In the genomic region with DNA sequence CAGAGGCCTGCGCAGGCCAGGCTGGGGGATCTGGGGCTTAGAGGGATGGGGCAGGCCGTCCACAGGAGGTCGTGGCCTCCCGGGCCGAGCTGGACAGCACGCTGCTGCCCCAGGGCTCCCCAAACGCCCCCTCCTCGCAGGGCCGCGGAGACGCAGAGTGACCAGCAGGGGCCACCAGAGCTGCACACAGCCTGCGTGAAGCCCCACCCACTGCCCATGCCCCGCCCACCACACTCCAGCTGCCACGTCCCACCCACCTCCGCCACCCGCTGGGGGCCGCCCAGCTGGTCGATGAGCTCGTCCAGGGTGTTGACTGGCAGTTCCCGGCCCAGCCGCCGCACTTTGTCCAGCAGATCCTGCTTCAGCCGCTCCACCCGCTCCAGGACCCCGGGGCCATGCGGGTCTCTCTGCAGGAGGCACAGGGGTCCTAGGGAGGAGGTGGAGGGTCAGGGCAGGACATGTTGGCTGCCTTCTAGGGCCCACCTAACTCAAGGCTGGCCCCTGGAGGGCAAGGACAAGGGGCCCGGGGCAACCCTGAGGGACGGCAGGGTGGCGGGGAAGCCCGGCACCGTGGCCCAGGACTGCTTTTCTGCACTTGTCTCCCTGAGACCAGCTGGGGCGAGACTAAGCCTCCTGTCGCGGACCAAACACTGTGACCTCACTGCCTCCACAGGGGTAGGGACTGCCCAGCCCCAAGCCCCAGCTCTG, we compare ENCODE assay signal across 1 cellular context.
TF ChIP-seq lines count a peak whose summit lies in the region.

No MANE protein-coding gene starts in this region.

TF ChIP-seq in HepG2, 621 proteins besides CTCF, POLR2A, EP300 and RAD21 (continued from another document and continues in another):
- TF ChIP-seq, protein P1, sequence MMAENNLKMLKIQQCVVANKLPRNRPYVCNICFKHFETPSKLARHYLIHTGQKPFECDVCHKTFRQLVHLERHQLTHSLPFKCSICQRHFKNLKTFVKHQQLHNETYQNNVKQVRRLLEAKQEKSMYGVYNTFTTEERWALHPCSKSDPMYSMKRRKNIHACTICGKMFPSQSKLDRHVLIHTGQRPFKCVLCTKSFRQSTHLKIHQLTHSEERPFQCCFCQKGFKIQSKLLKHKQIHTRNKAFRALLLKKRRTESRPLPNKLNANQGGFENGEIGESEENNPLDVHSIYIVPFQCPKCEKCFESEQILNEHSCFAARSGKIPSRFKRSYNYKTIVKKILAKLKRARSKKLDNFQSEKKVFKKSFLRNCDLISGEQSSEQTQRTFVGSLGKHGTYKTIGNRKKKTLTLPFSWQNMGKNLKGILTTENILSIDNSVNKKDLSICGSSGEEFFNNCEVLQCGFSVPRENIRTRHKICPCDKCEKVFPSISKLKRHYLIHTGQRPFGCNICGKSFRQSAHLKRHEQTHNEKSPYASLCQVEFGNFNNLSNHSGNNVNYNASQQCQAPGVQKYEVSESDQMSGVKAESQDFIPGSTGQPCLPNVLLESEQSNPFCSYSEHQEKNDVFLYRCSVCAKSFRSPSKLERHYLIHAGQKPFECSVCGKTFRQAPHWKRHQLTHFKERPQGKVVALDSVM (CRISPR knock-in tag; IDR thresholded peaks at IDR 0.05) = peak; percentile 61; the same call in 1 of the 2 replicates
- no peak for TF ChIP-seq PAF1 (CRISPR knock-in tag; IDR thresholded peaks at IDR 0.05)
- peak; percentile 69; the same call in 1 of the 2 replicates for TF ChIP-seq FOXK1 (CRISPR knock-in tag; IDR thresholded peaks at IDR 0.05; ENCODE audit: borderline replicate concordance, low read depth)
- TF ChIP-seq, protein P2, sequence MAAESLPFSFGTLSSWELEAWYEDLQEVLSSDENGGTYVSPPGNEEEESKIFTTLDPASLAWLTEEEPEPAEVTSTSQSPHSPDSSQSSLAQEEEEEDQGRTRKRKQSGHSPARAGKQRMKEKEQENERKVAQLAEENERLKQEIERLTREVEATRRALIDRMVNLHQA (CRISPR knock-in tag; IDR thresholded peaks at IDR 0.05) = no peak
- TF ChIP-seq, protein P3, sequence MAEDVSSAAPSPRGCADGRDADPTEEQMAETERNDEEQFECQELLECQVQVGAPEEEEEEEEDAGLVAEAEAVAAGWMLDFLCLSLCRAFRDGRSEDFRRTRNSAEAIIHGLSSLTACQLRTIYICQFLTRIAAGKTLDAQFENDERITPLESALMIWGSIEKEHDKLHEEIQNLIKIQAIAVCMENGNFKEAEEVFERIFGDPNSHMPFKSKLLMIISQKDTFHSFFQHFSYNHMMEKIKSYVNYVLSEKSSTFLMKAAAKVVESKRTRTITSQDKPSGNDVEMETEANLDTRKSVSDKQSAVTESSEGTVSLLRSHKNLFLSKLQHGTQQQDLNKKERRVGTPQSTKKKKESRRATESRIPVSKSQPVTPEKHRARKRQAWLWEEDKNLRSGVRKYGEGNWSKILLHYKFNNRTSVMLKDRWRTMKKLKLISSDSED (CRISPR knock-in tag; IDR thresholded peaks at IDR 0.05) = no peak; the same call in 1 of the 2 replicates
- TF ChIP-seq, protein P4, sequence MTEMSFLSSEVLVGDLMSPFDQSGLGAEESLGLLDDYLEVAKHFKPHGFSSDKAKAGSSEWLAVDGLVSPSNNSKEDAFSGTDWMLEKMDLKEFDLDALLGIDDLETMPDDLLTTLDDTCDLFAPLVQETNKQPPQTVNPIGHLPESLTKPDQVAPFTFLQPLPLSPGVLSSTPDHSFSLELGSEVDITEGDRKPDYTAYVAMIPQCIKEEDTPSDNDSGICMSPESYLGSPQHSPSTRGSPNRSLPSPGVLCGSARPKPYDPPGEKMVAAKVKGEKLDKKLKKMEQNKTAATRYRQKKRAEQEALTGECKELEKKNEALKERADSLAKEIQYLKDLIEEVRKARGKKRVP (CRISPR knock-in tag; IDR thresholded peaks at IDR 0.05) = no peak
- TF ChIP-seq GATAD1 (CRISPR knock-in tag; IDR thresholded peaks at IDR 0.05) = peak; percentile 62; the same call in 1 of the 2 replicates
- TF ChIP-seq, protein P5, sequence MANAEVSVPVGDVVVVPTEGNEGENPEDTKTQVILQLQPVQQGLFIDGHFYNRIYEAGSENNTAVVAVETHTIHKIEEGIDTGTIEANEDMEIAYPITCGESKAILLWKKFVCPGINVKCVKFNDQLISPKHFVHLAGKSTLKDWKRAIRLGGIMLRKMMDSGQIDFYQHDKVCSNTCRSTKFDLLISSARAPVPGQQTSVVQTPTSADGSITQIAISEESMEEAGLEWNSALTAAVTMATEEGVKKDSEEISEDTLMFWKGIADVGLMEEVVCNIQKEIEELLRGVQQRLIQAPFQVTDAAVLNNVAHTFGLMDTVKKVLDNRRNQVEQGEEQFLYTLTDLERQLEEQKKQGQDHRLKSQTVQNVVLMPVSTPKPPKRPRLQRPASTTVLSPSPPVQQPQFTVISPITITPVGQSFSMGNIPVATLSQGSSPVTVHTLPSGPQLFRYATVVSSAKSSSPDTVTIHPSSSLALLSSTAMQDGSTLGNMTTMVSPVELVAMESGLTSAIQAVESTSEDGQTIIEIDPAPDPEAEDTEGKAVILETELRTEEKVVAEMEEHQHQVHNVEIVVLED (CRISPR knock-in tag; IDR thresholded peaks at IDR 0.05; ENCODE audit: borderline replicate concordance) = peak; percentile 68
- TF ChIP-seq, protein P6, sequence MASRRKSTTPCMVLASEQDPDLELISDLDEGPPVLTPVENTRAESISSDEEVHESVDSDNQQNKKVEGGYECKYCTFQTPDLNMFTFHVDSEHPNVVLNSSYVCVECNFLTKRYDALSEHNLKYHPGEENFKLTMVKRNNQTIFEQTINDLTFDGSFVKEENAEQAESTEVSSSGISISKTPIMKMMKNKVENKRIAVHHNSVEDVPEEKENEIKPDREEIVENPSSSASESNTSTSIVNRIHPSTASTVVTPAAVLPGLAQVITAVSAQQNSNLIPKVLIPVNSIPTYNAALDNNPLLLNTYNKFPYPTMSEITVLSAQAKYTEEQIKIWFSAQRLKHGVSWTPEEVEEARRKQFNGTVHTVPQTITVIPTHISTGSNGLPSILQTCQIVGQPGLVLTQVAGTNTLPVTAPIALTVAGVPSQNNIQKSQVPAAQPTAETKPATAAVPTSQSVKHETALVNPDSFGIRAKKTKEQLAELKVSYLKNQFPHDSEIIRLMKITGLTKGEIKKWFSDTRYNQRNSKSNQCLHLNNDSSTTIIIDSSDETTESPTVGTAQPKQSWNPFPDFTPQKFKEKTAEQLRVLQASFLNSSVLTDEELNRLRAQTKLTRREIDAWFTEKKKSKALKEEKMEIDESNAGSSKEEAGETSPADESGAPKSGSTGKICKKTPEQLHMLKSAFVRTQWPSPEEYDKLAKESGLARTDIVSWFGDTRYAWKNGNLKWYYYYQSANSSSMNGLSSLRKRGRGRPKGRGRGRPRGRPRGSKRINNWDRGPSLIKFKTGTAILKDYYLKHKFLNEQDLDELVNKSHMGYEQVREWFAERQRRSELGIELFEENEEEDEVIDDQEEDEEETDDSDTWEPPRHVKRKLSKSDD (CRISPR knock-in tag; IDR thresholded peaks at IDR 0.05; ENCODE audit: low read depth) = peak; percentile 52; the same call in 1 of the 2 replicates
- TF ChIP-seq ZNF33B (CRISPR knock-in tag; IDR thresholded peaks at IDR 0.05) = no peak
- TF ChIP-seq ZFX (CRISPR knock-in tag; IDR thresholded peaks at IDR 0.05; ENCODE audit: low read depth) = peak; percentile 77
- TF ChIP-seq SP1 (IDR thresholded peaks at IDR 0.05) = no peak
- peak; percentile 97 for TF ChIP-seq SP1 (CRISPR knock-in tag; IDR thresholded peaks at IDR 0.05)
- TF ChIP-seq ZFP1 (CRISPR knock-in tag; IDR thresholded peaks at IDR 0.05) = no peak
- TF ChIP-seq, protein P7, sequence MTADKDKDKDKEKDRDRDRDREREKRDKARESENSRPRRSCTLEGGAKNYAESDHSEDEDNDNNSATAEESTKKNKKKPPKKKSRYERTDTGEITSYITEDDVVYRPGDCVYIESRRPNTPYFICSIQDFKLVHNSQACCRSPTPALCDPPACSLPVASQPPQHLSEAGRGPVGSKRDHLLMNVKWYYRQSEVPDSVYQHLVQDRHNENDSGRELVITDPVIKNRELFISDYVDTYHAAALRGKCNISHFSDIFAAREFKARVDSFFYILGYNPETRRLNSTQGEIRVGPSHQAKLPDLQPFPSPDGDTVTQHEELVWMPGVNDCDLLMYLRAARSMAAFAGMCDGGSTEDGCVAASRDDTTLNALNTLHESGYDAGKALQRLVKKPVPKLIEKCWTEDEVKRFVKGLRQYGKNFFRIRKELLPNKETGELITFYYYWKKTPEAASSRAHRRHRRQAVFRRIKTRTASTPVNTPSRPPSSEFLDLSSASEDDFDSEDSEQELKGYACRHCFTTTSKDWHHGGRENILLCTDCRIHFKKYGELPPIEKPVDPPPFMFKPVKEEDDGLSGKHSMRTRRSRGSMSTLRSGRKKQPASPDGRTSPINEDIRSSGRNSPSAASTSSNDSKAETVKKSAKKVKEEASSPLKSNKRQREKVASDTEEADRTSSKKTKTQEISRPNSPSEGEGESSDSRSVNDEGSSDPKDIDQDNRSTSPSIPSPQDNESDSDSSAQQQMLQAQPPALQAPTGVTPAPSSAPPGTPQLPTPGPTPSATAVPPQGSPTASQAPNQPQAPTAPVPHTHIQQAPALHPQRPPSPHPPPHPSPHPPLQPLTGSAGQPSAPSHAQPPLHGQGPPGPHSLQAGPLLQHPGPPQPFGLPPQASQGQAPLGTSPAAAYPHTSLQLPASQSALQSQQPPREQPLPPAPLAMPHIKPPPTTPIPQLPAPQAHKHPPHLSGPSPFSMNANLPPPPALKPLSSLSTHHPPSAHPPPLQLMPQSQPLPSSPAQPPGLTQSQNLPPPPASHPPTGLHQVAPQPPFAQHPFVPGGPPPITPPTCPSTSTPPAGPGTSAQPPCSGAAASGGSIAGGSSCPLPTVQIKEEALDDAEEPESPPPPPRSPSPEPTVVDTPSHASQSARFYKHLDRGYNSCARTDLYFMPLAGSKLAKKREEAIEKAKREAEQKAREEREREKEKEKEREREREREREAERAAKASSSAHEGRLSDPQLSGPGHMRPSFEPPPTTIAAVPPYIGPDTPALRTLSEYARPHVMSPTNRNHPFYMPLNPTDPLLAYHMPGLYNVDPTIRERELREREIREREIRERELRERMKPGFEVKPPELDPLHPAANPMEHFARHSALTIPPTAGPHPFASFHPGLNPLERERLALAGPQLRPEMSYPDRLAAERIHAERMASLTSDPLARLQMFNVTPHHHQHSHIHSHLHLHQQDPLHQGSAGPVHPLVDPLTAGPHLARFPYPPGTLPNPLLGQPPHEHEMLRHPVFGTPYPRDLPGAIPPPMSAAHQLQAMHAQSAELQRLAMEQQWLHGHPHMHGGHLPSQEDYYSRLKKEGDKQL (CRISPR knock-in tag; IDR thresholded peaks at IDR 0.05; ENCODE audit: low read depth) = 0 out of 2 replicates have a peak, but pooled peaks have one; percentile 31
- TF ChIP-seq ARNT (IDR thresholded peaks at IDR 0.05) = no peak
- no peak for TF ChIP-seq NCOA5 (CRISPR knock-in tag; IDR thresholded peaks at IDR 0.05)
- TF ChIP-seq MAZ (IDR thresholded peaks at IDR 0.05; ENCODE audit: borderline replicate concordance, low read depth, low read length) = peak; percentile 92
- peak; percentile 98 for TF ChIP-seq MAZ (CRISPR knock-in tag; IDR thresholded peaks at IDR 0.05; ENCODE audit: low read depth)
- TF ChIP-seq ZNF329 (CRISPR knock-in tag; IDR thresholded peaks at IDR 0.05; ENCODE audit: low read depth) = no peak
- TF ChIP-seq, protein P8, sequence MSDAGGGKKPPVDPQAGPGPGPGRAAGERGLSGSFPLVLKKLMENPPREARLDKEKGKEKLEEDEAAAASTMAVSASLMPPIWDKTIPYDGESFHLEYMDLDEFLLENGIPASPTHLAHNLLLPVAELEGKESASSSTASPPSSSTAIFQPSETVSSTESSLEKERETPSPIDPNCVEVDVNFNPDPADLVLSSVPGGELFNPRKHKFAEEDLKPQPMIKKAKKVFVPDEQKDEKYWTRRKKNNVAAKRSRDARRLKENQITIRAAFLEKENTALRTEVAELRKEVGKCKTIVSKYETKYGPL (CRISPR knock-in tag; IDR thresholded peaks at IDR 0.05) = no peak
- peak; percentile 92 for TF ChIP-seq ZBTB7A (CRISPR knock-in tag; IDR thresholded peaks at IDR 0.05)
- TF ChIP-seq, protein P9, sequence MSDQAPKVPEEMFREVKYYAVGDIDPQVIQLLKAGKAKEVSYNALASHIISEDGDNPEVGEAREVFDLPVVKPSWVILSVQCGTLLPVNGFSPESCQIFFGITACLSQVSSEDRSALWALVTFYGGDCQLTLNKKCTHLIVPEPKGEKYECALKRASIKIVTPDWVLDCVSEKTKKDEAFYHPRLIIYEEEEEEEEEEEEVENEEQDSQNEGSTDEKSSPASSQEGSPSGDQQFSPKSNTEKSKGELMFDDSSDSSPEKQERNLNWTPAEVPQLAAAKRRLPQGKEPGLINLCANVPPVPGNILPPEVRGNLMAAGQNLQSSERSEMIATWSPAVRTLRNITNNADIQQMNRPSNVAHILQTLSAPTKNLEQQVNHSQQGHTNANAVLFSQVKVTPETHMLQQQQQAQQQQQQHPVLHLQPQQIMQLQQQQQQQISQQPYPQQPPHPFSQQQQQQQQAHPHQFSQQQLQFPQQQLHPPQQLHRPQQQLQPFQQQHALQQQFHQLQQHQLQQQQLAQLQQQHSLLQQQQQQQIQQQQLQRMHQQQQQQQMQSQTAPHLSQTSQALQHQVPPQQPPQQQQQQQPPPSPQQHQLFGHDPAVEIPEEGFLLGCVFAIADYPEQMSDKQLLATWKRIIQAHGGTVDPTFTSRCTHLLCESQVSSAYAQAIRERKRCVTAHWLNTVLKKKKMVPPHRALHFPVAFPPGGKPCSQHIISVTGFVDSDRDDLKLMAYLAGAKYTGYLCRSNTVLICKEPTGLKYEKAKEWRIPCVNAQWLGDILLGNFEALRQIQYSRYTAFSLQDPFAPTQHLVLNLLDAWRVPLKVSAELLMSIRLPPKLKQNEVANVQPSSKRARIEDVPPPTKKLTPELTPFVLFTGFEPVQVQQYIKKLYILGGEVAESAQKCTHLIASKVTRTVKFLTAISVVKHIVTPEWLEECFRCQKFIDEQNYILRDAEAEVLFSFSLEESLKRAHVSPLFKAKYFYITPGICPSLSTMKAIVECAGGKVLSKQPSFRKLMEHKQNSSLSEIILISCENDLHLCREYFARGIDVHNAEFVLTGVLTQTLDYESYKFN (CRISPR knock-in tag; conservative IDR thresholded peaks at IDR 0.05) = peak; percentile 85
- TF ChIP-seq, protein P10, sequence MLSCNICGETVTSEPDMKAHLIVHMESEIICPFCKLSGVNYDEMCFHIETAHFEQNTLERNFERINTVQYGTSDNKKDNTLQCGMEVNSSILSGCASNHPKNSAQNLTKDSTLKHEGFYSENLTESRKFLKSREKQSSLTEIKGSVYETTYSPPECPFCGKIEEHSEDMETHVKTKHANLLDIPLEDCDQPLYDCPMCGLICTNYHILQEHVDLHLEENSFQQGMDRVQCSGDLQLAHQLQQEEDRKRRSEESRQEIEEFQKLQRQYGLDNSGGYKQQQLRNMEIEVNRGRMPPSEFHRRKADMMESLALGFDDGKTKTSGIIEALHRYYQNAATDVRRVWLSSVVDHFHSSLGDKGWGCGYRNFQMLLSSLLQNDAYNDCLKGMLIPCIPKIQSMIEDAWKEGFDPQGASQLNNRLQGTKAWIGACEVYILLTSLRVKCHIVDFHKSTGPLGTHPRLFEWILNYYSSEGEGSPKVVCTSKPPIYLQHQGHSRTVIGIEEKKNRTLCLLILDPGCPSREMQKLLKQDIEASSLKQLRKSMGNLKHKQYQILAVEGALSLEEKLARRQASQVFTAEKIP (CRISPR knock-in tag; IDR thresholded peaks at IDR 0.05; ENCODE audit: borderline replicate concordance) = no peak
- TF ChIP-seq, protein P11, sequence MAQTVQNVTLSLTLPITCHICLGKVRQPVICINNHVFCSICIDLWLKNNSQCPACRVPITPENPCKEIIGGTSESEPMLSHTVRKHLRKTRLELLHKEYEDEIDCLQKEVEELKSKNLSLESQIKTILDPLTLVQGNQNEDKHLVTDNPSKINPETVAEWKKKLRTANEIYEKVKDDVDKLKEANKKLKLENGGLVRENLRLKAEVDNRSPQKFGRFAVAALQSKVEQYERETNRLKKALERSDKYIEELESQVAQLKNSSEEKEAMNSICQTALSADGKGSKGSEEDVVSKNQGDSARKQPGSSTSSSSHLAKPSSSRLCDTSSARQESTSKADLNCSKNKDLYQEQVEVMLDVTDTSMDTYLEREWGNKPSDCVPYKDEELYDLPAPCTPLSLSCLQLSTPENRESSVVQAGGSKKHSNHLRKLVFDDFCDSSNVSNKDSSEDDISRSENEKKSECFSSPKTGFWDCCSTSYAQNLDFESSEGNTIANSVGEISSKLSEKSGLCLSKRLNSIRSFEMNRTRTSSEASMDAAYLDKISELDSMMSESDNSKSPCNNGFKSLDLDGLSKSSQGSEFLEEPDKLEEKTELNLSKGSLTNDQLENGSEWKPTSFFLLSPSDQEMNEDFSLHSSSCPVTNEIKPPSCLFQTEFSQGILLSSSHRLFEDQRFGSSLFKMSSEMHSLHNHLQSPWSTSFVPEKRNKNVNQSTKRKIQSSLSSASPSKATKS (CRISPR knock-in tag; IDR thresholded peaks at IDR 0.05) = no peak
